ENCODE assay signal across 8 cellular contexts in genomic region chr22:46116491-46116958, GRCh38.
DNase-seq lines count a peak whose midpoint lies in the region; ATAC-seq and TF ChIP-seq lines count a peak whose summit lies in the region.

No MANE protein-coding gene starts in this region.

- H3K27ac Mint-ChIP-seq in memory B cell: no peak overlapping the region

- POLR2A ChIA-PET in HEK293T (lab: Yijun Ruan, JAX): interaction anchor here (0.8 to 3.3 kb wide), 4 partner anchors 46 to 121 kb away, joined by 3 to 18 read pairs (median 6); no protein-coding TSS in a partner anchor

- no peaks in the 10 kb centered on the region for H3K36me3 Mint-ChIP-seq in memory B cell

- H3K4me3 Mint-ChIP-seq in memory B cell: no peak overlapping the region

- CTCF ChIA-PET in HEK293T (lab: Yijun Ruan, JAX): interaction anchor here (0.8 to 9.3 kb wide), 12 partner anchors 14 to 220 kb away, joined by 3 to 113 read pairs (median 5); no protein-coding TSS in a partner anchor

- ATAC-seq in memory B cell (ENCODE audit: low read depth): peak; percentile 96

- H3K4me3 ChIP-seq in effector memory CD4-positive, alpha-beta T cell (ENCODE audit: insufficient read depth, low read depth, low read length, poor library complexity, severe bottlenecking): no peak overlapping the region

- H3K4me1 Mint-ChIP-seq in memory B cell: no peaks in the 10 kb centered on the region

- H3K27me3 ChIP-seq in effector memory CD4-positive, alpha-beta T cell (replicated peaks; ENCODE audit: control insufficient read depth, insufficient read depth, low read length, poor library complexity, severe bottlenecking): no peaks in the 10 kb centered on the region

- no peaks in the 10 kb centered on the region for H3K9me3 ChIP-seq in effector memory CD4-positive, alpha-beta T cell (ENCODE audit: control insufficient read depth, low read length)

- H3K9me3 Mint-ChIP-seq in memory B cell: no peaks in the 10 kb centered on the region

- DNase-seq in COLO668 (lab: John Stamatoyannopoulos, UW; ENCODE audit: unreplicated experiment) (peak; percentile 90), HEK293T (ENCODE audit: extremely low spot score) (peak; percentile 92), NCI-H82 (lab: John Stamatoyannopoulos, UW) (peak; percentile 85), memory B cell (ENCODE audit: low spot score in 2 of 2) (peak; percentile 86 to 90), NCI-H1092 (lab: John Stamatoyannopoulos, UW) (no peak)
- peak; percentile 61 to 63 for DNase-seq in activated CD8-positive, alpha-beta memory T cell treated with anti-CD3 and anti-CD28 coated beads for 4 hours (ENCODE audit: low read depth in 2 of 2)
- peak; percentile 61 to 79 (median 74) for DNase-seq in effector memory CD4-positive, alpha-beta T cell
- DNase-seq in stimulated activated CD8-positive, alpha-beta memory T cell treated with anti-CD3 and anti-CD28 coated beads, Interleukin-12 subunit alpha, Interleukin-12 subunit beta, amount 100 ng/mL, for 1 hour (ENCODE audit: low read depth): peak; percentile 81

- H3K27ac ChIP-seq in effector memory CD4-positive, alpha-beta T cell (ENCODE audit: insufficient read depth, low read length, poor library complexity, severe bottlenecking): no peak overlapping the region

- peaks cover 5% of the 10 kb centered on the region for H3K27me3 Mint-ChIP-seq in memory B cell

- H3K4me1 ChIP-seq in effector memory CD4-positive, alpha-beta T cell (ENCODE audit: control insufficient read depth, insufficient read depth, low read length, poor library complexity, severe bottlenecking): peaks cover 6% of the 10 kb centered on the region

- no peaks in the 10 kb centered on the region for H3K36me3 ChIP-seq in effector memory CD4-positive, alpha-beta T cell (ENCODE audit: control insufficient read depth, insufficient read depth, low read length)

TF ChIP-seq in HEK293T, 16 proteins besides CTCF, POLR2A, EP300 and RAD21:
- TF ChIP-seq BHLHE40 (IDR thresholded peaks at IDR 0.05; ENCODE audit: borderline replicate concordance) (no peak), L3MBTL2 (conservative IDR thresholded peaks at IDR 0.05) (peak; percentile 60)
